In genomic region chr18:47345291-47345690, GRCh38 we compare ENCODE assay signal across 16 cellular contexts.
DNase-seq lines count a peak whose midpoint lies in the region; ATAC-seq, FAIRE-seq and TF ChIP-seq lines count a peak whose summit lies in the region.
"Had no signal": no experiment of that assay in that cellular context is flagged by ENCODE, and none has a peak within 500 bp of the region (broad histone marks: within the 10 kb centered on the region; RNA-seq: fewer than 3 reads in every experiment).

No MANE protein-coding gene starts in this region.

- H3K27ac ChIP-seq in H1 (ENCODE audit: low read depth, low read length) (no peak overlapping the region), aorta (ENCODE audit: low read depth in 1 of 2, low read length in 2 of 2) (no peak overlapping the region), neural progenitor cell (no peak overlapping the region)
- H3K27ac ChIP-seq: A549, GM23248 had no signal

- ATAC-seq in aorta (ENCODE audit: low FRiP score) (peak; percentile 38), esophagus mucosa (no peak)
- ATAC-seq: A549; CD8-positive, alpha-beta T cell had no signal

- no peaks in the 10 kb centered on the region for H3K36me3 Mint-ChIP-seq in neural progenitor cell
- H3K36me3 Mint-ChIP-seq: CD14-positive monocyte; CD8-positive, alpha-beta T cell had no signal

- no peaks in the 10 kb centered on the region for H3K23me2 ChIP-seq in H1 (ENCODE audit: low read depth, low read length)

- peaks cover 4% of the 10 kb centered on the region for H3K27me3 Mint-ChIP-seq in neural progenitor cell (ENCODE audit: insufficient read depth, low read depth)

- H3K23ac ChIP-seq in H1 (ENCODE audit: insufficient read length): no peak overlapping the region

- H3K4me1 Mint-ChIP-seq in neural progenitor cell: no peaks in the 10 kb centered on the region
- H3K4me1 Mint-ChIP-seq: CD14-positive monocyte had no signal

- no peak overlapping the region for H3K14ac ChIP-seq in H1 (ENCODE audit: insufficient read length)

- no peak overlapping the region for H2AFZ ChIP-seq in H1 (ENCODE audit: low read length)
- no peak overlapping the region for H2AFZ ChIP-seq in neural progenitor cell (replicated peaks)
- H2AFZ ChIP-seq: GM23248 had no signal

- intact Hi-C loops in aorta (cut with DNase I): no loop called here

- H2BK120ac ChIP-seq in H1 (replicated peaks; ENCODE audit: low read depth, low read length): no peak overlapping the region

- no peak for FAIRE-seq in H1 (lab: Jason Lieb, UNC)
- FAIRE-seq: A549, D721Med, HTR-8/SVneo had no signal

- no peak overlapping the region for H3K4me3 Mint-ChIP-seq in neural progenitor cell
- H3K4me3 Mint-ChIP-seq: CD14-positive monocyte; CD8-positive, alpha-beta T cell had no signal

- no peak overlapping the region for H4K8ac ChIP-seq in H1 (ENCODE audit: extremely low read depth, insufficient read depth, low read length)

- H4K91ac ChIP-seq in H1 (replicated peaks; ENCODE audit: insufficient read length, low read length): no peak overlapping the region

- TF ChIP-seq POLR2A in H1 (IDR thresholded peaks at IDR 0.05; ENCODE audit: control extremely low read depth in 1 of 2, low read depth in 2 of 2, low read length in 2 of 2): no peak

- no peak overlapping the region for H2BK15ac ChIP-seq in H1 (ENCODE audit: low read length)

- no peak overlapping the region for H2BK12ac ChIP-seq in H1 (ENCODE audit: low read depth, low read length)

- H3K79me2 ChIP-seq in H1 (ENCODE audit: control insufficient read depth in 1 of 2, insufficient read depth in 2 of 2, low read length in 2 of 2) (no peaks in the 10 kb centered on the region), neural progenitor cell (ENCODE audit: low read depth) (no peaks in the 10 kb centered on the region)

- no peak overlapping the region for H3K4ac ChIP-seq in H1 (replicated peaks; ENCODE audit: insufficient read length, low read depth, low read length)

- POLR2A ChIA-PET in H1 (lab: Charles Lee; ENCODE audit: partially characterized antibody): no interaction called here

- no peak overlapping the region for H3K27ac Mint-ChIP-seq in neural progenitor cell
- H3K27ac Mint-ChIP-seq: CD14-positive monocyte; CD8-positive, alpha-beta T cell had no signal

- H3K9ac ChIP-seq in H1 (replicated peaks in 1 of 4; ENCODE audit: extremely low read depth in 1 of 4, low read depth in 3 of 4, low read length in 3 of 4) (no peak overlapping the region), neural progenitor cell (no peak overlapping the region)
- H3K9ac ChIP-seq: GM23248 had no signal

- H3F3A ChIP-seq in neural progenitor cell (ENCODE audit: low read depth): no peaks in the 10 kb centered on the region

- no peak overlapping the region for H3K4me3 ChIP-seq in H1 (ENCODE audit: extremely low read depth in 1 of 4, insufficient read depth in 2 of 4, low read depth in 3 of 4, low read length in 4 of 4)
- no peak overlapping the region for H3K4me3 ChIP-seq in aorta (ENCODE audit: low read length in 2 of 2)
- H3K4me3 ChIP-seq in neural progenitor cell: no peak overlapping the region
- H3K4me3 ChIP-seq: A549, GM23248 had no signal

- 89 to 100% methylated on average over 2 to 4 of the region's 4 CpGs for WGBS in H1 (ENCODE audit: extremely low coverage in 1 of 2, insufficient coverage in 1 of 2, insufficient read length in 1 of 2, insufficient replicate concordance in 2 of 2, low coverage in 1 of 2, low lambda C conversion rate in 2 of 2, missing lambda C conversion rate in 1 of 2), 2 experiments
- 63 to 64% methylated on average over 4 of the region's 4 CpGs for WGBS in aorta, 2 donors

- H3K27me3 ChIP-seq in H1 (replicated peaks in 1 of 4; ENCODE audit: control insufficient read depth in 3 of 4, extremely low read depth in 1 of 4, insufficient read depth in 3 of 4, low read length in 3 of 4) (no peaks in the 10 kb centered on the region; a peak in 1 of 7 replicates), aorta (ENCODE audit: control insufficient read depth in 1 of 2, insufficient read depth in 2 of 2, low read length in 1 of 2) (no peaks in the 10 kb centered on the region), neural progenitor cell (no peaks in the 10 kb centered on the region)
- H3K27me3 ChIP-seq: BE2C had no signal

- no peaks in the 10 kb centered on the region for H3K79me1 ChIP-seq in H1 (ENCODE audit: low read depth, low read length)

- no peak overlapping the region for H2BK20ac ChIP-seq in H1 (ENCODE audit: low read length)

- CTCF ChIA-PET in H1 (lab: Charles Lee; ENCODE audit: partially characterized antibody): interaction anchor here (1.1 to 1.9 kb wide), 2 partner anchors 52 to 219 kb away, joined by 3 to 6 read pairs; no protein-coding TSS in a partner anchor

- no peak overlapping the region for H2BK5ac ChIP-seq in H1 (ENCODE audit: low read depth, low read length)

- TF ChIP-seq CTCF in H1 (IDR thresholded peaks at IDR 0.05; ENCODE audit: control extremely low read depth in 1 of 3, insufficient read depth in 1 of 3, low read depth in 1 of 3, low read length in 3 of 3): no peak
- TF ChIP-seq CTCF in neural progenitor cell (IDR thresholded peaks at IDR 0.05): no peak

- H3K56ac ChIP-seq in H1 (replicated peaks; ENCODE audit: insufficient read length, low read depth, low read length): no peak overlapping the region

- no peak overlapping the region for H3K18ac ChIP-seq in H1 (ENCODE audit: extremely low read depth, low read length)

- H3K36me3 ChIP-seq in H1 (ENCODE audit: control insufficient read depth in 2 of 4, insufficient read depth in 4 of 4, low read length in 3 of 4) (no peaks in the 10 kb centered on the region), aorta (ENCODE audit: control insufficient read depth in 1 of 2, insufficient read depth in 2 of 2, low read length in 1 of 2) (no peaks in the 10 kb centered on the region), neural progenitor cell (no peaks in the 10 kb centered on the region)
- H3K36me3 ChIP-seq: BE2C had no signal

- H4K20me1 ChIP-seq in H1 (replicated peaks in 1 of 2; ENCODE audit: control insufficient read depth in 1 of 2, insufficient read depth in 2 of 2, low read length in 2 of 2) (no peaks in the 10 kb centered on the region), neural progenitor cell (ENCODE audit: low read depth) (no peaks in the 10 kb centered on the region)

- TF ChIP-seq RAD21 in H1 (IDR thresholded peaks at IDR 0.05 in 1 of 2, conservative IDR thresholded peaks at IDR 0.05 in 1 of 2; ENCODE audit: low read depth in 2 of 2, low read length in 2 of 2): peak; percentile 22 to 29

- H3K9me3 Mint-ChIP-seq in neural progenitor cell: no peaks in the 10 kb centered on the region
- H3K9me3 Mint-ChIP-seq: CD8-positive, alpha-beta T cell had no signal

- no peak overlapping the region for H4K5ac ChIP-seq in H1 (ENCODE audit: insufficient read length, low read depth, low read length)

- H2AK5ac ChIP-seq in H1 (ENCODE audit: low read depth, low read length): no peak overlapping the region

- no peak for TF ChIP-seq EP300 in H1 (IDR thresholded peaks at IDR 0.05; ENCODE audit: borderline replicate concordance in 1 of 2, low read depth in 2 of 2, low read length in 2 of 2)

- H3K4me2 ChIP-seq in H1 (ENCODE audit: insufficient read depth in 1 of 2, low read depth in 2 of 2, low read length in 2 of 2) (no peak overlapping the region), neural progenitor cell (no peak overlapping the region)
- H3K4me2 ChIP-seq: A549 had no signal

- H3K9me3 ChIP-seq in H1 (ENCODE audit: insufficient read depth in 2 of 2, low read depth in 1 of 2, low read length in 1 of 2) (no peaks in the 10 kb centered on the region), aorta (ENCODE audit: control insufficient read depth, low read length) (peaks cover 1% of the 10 kb centered on the region), neural progenitor cell (ENCODE audit: low read depth) (no peaks in the 10 kb centered on the region)
- H3K9me3 ChIP-seq: A549, BE2C had no signal

- peak; percentile 38 for DNase-seq in EH (ENCODE audit: low read depth)
- peak; percentile 11 for DNase-seq in ELR (ENCODE audit: low read depth)
- no peak for DNase-seq in H1 (ENCODE audit: low read depth in 1 of 2, low spot score in 2 of 2)
- DNase-seq in aorta: no peak
- no peak for DNase-seq in neural progenitor cell (ENCODE audit: low spot score)
- DNase-seq: BE2C; CD8-positive, alpha-beta T cell; DMS153; DMS79 treated with DMSO at 0.1 percent for 48 hours; GM23248; H7 had no signal

- H3K4me1 ChIP-seq in H1 (replicated peaks in 1 of 4; ENCODE audit: control insufficient read depth in 3 of 4, insufficient read depth in 4 of 4, low read length in 3 of 4) (no peaks in the 10 kb centered on the region), aorta (ENCODE audit: control insufficient read depth in 1 of 2, insufficient read depth in 2 of 2, low read length in 2 of 2) (no peaks in the 10 kb centered on the region), neural progenitor cell (no peaks in the 10 kb centered on the region)
- H3K4me1 ChIP-seq: A549, BE2C had no signal

TF ChIP-seq in H1, 55 proteins besides CTCF, POLR2A, EP300 and RAD21:
- TF ChIP-seq KDM1A (IDR thresholded peaks at IDR 0.05; ENCODE audit: borderline replicate concordance, low read length) (no peak), ATF3 (IDR thresholded peaks at IDR 0.05; ENCODE audit: insufficient read depth, low read depth, low read length) (no peak), HDAC6 (IDR thresholded peaks at IDR 0.05; ENCODE audit: low read depth, low read length) (no peak), RNF2 (IDR thresholded peaks at IDR 0.05; ENCODE audit: borderline replicate concordance, low read depth, low read length, missing control alignments, poor library complexity, severe bottlenecking) (no peak), EGR1 (IDR thresholded peaks at IDR 0.05; ENCODE audit: borderline replicate concordance, low read depth, low read length) (no peak)

Comparison
In these comparisons a context has a peak if more than half of its experiments do, and no peak if none do; other contexts are left out.
1. DNase-seq: peak in EH (single experiment) and ELR (single experiment); none in H1 (0 of 2), aorta (0 of 2) and neural progenitor cell (single experiment).